In the genomic region with DNA sequence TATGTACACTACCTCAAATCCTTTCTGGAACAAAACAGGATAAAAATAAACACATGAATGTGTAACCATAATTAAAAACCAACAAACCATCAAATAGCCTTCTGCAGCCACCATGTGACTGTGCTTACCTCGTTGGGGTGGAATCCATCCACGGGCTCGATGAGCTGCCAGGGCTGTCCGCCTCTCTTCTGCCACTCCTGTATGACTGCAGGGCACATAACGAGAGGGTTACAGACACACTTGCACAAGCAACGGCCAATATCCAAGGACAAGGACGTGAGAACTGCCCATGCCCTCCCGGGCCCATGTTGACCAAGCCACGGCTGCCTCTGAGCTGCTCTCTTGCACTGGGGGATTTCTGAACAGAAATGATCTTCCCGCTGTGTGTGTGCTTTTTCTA, we compare ENCODE assay signal across 2 cellular contexts.
TF ChIP-seq lines count a peak whose summit lies in the region.

No MANE protein-coding gene starts in this region.

TF ChIP-seq in K562, 482 proteins besides CTCF, POLR2A, EP300 and RAD21 (continued from another document):
- TF ChIP-seq, protein P1, sequence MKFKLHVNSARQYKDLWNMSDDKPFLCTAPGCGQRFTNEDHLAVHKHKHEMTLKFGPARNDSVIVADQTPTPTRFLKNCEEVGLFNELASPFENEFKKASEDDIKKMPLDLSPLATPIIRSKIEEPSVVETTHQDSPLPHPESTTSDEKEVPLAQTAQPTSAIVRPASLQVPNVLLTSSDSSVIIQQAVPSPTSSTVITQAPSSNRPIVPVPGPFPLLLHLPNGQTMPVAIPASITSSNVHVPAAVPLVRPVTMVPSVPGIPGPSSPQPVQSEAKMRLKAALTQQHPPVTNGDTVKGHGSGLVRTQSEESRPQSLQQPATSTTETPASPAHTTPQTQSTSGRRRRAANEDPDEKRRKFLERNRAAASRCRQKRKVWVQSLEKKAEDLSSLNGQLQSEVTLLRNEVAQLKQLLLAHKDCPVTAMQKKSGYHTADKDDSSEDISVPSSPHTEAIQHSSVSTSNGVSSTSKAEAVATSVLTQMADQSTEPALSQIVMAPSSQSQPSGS (CRISPR knock-in tag; IDR thresholded peaks at IDR 0.05) = 0 out of 2 replicates have a peak, but pooled peaks have one; percentile 23

TF ChIP-seq in HepG2, 621 proteins besides CTCF, POLR2A, EP300 and RAD21 (continued from another document):
- TF ChIP-seq, protein P2, sequence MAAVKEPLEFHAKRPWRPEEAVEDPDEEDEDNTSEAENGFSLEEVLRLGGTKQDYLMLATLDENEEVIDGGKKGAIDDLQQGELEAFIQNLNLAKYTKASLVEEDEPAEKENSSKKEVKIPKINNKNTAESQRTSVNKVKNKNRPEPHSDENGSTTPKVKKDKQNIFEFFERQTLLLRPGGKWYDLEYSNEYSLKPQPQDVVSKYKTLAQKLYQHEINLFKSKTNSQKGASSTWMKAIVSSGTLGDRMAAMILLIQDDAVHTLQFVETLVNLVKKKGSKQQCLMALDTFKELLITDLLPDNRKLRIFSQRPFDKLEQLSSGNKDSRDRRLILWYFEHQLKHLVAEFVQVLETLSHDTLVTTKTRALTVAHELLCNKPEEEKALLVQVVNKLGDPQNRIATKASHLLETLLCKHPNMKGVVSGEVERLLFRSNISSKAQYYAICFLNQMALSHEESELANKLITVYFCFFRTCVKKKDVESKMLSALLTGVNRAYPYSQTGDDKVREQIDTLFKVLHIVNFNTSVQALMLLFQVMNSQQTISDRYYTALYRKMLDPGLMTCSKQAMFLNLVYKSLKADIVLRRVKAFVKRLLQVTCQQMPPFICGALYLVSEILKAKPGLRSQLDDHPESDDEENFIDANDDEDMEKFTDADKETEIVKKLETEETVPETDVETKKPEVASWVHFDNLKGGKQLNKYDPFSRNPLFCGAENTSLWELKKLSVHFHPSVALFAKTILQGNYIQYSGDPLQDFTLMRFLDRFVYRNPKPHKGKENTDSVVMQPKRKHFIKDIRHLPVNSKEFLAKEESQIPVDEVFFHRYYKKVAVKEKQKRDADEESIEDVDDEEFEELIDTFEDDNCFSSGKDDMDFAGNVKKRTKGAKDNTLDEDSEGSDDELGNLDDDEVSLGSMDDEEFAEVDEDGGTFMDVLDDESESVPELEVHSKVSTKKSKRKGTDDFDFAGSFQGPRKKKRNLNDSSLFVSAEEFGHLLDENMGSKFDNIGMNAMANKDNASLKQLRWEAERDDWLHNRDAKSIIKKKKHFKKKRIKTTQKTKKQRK (IDR thresholded peaks at IDR 0.05; ENCODE audit: low read length) = no peak
- no peak for TF ChIP-seq ZNF629 (CRISPR knock-in tag; conservative IDR thresholded peaks at IDR 0.05)
- TF ChIP-seq DMAP1 (CRISPR knock-in tag; IDR thresholded peaks at IDR 0.05) = no peak
- no peak for TF ChIP-seq XRCC5 (optimal IDR thresholded peaks at IDR 0.05; ENCODE audit: low read length)
- TF ChIP-seq, protein P3, sequence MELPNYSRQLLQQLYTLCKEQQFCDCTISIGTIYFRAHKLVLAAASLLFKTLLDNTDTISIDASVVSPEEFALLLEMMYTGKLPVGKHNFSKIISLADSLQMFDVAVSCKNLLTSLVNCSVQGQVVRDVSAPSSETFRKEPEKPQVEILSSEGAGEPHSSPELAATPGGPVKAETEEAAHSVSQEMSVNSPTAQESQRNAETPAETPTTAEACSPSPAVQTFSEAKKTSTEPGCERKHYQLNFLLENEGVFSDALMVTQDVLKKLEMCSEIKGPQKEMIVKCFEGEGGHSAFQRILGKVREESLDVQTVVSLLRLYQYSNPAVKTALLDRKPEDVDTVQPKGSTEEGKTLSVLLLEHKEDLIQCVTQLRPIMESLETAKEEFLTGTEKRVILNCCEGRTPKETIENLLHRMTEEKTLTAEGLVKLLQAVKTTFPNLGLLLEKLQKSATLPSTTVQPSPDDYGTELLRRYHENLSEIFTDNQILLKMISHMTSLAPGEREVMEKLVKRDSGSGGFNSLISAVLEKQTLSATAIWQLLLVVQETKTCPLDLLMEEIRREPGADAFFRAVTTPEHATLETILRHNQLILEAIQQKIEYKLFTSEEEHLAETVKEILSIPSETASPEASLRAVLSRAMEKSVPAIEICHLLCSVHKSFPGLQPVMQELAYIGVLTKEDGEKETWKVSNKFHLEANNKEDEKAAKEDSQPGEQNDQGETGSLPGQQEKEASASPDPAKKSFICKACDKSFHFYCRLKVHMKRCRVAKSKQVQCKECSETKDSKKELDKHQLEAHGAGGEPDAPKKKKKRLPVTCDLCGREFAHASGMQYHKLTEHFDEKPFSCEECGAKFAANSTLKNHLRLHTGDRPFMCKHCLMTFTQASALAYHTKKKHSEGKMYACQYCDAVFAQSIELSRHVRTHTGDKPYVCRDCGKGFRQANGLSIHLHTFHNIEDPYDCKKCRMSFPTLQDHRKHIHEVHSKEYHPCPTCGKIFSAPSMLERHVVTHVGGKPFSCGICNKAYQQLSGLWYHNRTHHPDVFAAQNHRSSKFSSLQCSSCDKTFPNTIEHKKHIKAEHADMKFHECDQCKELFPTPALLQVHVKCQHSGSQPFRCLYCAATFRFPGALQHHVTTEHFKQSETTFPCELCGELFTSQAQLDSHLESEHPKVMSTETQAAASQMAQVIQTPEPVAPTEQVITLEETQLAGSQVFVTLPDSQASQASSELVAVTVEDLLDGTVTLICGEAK (IDR thresholded peaks at IDR 0.05) = no peak
- TF ChIP-seq, protein P3 (CRISPR knock-in tag; IDR thresholded peaks at IDR 0.05) = no peak
- no peak for TF ChIP-seq JUN (CRISPR knock-in tag; IDR thresholded peaks at IDR 0.05)
- TF ChIP-seq, protein P4, sequence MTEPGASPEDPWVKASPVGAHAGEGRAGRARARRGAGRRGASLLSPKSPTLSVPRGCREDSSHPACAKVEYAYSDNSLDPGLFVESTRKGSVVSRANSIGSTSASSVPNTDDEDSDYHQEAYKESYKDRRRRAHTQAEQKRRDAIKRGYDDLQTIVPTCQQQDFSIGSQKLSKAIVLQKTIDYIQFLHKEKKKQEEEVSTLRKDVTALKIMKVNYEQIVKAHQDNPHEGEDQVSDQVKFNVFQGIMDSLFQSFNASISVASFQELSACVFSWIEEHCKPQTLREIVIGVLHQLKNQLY (CRISPR knock-in tag; IDR thresholded peaks at IDR 0.05) = no peak
- TF ChIP-seq, protein P5, sequence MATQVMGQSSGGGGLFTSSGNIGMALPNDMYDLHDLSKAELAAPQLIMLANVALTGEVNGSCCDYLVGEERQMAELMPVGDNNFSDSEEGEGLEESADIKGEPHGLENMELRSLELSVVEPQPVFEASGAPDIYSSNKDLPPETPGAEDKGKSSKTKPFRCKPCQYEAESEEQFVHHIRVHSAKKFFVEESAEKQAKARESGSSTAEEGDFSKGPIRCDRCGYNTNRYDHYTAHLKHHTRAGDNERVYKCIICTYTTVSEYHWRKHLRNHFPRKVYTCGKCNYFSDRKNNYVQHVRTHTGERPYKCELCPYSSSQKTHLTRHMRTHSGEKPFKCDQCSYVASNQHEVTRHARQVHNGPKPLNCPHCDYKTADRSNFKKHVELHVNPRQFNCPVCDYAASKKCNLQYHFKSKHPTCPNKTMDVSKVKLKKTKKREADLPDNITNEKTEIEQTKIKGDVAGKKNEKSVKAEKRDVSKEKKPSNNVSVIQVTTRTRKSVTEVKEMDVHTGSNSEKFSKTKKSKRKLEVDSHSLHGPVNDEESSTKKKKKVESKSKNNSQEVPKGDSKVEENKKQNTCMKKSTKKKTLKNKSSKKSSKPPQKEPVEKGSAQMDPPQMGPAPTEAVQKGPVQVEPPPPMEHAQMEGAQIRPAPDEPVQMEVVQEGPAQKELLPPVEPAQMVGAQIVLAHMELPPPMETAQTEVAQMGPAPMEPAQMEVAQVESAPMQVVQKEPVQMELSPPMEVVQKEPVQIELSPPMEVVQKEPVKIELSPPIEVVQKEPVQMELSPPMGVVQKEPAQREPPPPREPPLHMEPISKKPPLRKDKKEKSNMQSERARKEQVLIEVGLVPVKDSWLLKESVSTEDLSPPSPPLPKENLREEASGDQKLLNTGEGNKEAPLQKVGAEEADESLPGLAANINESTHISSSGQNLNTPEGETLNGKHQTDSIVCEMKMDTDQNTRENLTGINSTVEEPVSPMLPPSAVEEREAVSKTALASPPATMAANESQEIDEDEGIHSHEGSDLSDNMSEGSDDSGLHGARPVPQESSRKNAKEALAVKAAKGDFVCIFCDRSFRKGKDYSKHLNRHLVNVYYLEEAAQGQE (IDR thresholded peaks at IDR 0.05; ENCODE audit: borderline replicate concordance in 1 of 2, low read depth in 1 of 2, low read length in 2 of 2) = no peak
- TF ChIP-seq RELA (CRISPR knock-in tag; IDR thresholded peaks at IDR 0.05) = no peak
